ENCODE assay signal across 1 cellular context in genomic region chr11:8757047-8757446, GRCh38.
TF ChIP-seq lines count a peak whose summit lies in the region.

No MANE protein-coding gene starts in this region.

TF ChIP-seq in IMR-90, 13 proteins besides CTCF, POLR2A, EP300 and RAD21 (continued from another document):
- TF ChIP-seq CEBPB (IDR thresholded peaks at IDR 0.05; ENCODE audit: low read depth, low read length) (no peak), SMC3 (IDR thresholded peaks at IDR 0.05; ENCODE audit: low read depth, low read length) (no peak), RCOR1 (IDR thresholded peaks at IDR 0.05; ENCODE audit: insufficient replicate concordance, low read length) (no peak), BHLHE40 (IDR thresholded peaks at IDR 0.05; ENCODE audit: low read depth, low read length) (no peak), MXI1 (IDR thresholded peaks at IDR 0.05; ENCODE audit: borderline replicate concordance, low read depth, low read length) (no peak), RFX5 (IDR thresholded peaks at IDR 0.05; ENCODE audit: low read depth, low read length) (no peak), MAZ (IDR thresholded peaks at IDR 0.05; ENCODE audit: borderline replicate concordance, low read depth, low read length) (no peak), USF2 (IDR thresholded peaks at IDR 0.05; ENCODE audit: low read depth, low read length) (no peak), CHD1 (IDR thresholded peaks at IDR 0.05; ENCODE audit: low read depth, low read length) (no peak), ELK1 (IDR thresholded peaks at IDR 0.05; ENCODE audit: borderline replicate concordance, low read depth, low read length) (no peak), MAFK (IDR thresholded peaks at IDR 0.05; ENCODE audit: low read depth, low read length) (no peak)
